In the genomic region with DNA sequence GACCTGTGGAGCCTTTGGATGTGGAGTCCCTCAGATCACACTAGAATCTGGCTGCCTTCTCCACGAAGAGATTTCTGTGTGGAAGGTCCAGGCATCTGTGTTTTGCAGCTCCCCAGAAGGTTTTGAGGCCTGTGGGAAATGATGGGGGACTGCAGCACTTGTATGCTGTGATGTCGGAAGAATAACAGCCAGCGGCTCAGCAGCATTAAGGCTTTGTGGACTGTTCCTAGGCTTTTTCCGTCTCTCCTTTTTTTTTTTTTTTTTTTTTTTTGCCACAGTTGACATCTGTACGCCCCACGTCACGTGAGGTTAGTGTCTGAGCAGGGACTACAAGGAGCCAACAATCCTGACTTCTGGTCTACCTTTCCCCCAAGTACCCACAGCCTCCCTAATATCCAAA, we compare ENCODE assay signal across 25 cellular contexts.
"Had no signal": no experiment of that assay in that cellular context is flagged by ENCODE, and none has a peak within 500 bp of the region (broad histone marks: within the 10 kb centered on the region; RNA-seq: fewer than 3 reads in every experiment).

No MANE protein-coding gene starts in this region.

- H3K4me3 Mint-ChIP-seq: activated CD4-positive, alpha-beta T cell treated with anti-CD3 and anti-CD28 coated beads for 36 hours; activated naive CD4-positive, alpha-beta T cell treated with anti-CD3 and anti-CD28 coated beads, Interleukin-2, amount 10 ng/mL, durations not matched to agents 7 days and 5 days; activated naive CD8-positive, alpha-beta T cell treated with anti-CD3 and anti-CD28 coated beads, Interleukin-2, amount 10 ng/mL, durations not matched to agents 7 days and 5 days; activated T-helper 1 cell treated with anti-CD3 and anti-CD28 coated beads, Interleukin-12 subunit alpha, Interleukin-12 subunit beta, Interleukin-2, Interleukin-4 antibody, amounts not matched to agents 30 ng/mL and 10 ng/mL and 1 ng/mL, durations not matched to agents 14 hours and 24 hours and 36 hours; central memory CD8-positive, alpha-beta T cell; nephron; T-helper 2 cell treated with Interferon-gamma antibody and Interleukin-4, amounts not matched to agents 5 μg/mL and 100 μg/mL, for 36 hours had no signal

- H3K27ac ChIP-seq: breast epithelium, epithelial cell of prostate, gastrocnemius medialis, left ventricle myocardium inferior, ovary, right lobe of liver, thyroid gland had no signal

- H3K27me3 ChIP-seq: breast epithelium, gastrocnemius medialis, ovary, right lobe of liver, thyroid gland had no signal

- H3K27ac Mint-ChIP-seq: activated CD4-positive, alpha-beta T cell treated with anti-CD3 and anti-CD28 coated beads for 36 hours; activated naive CD4-positive, alpha-beta T cell treated with anti-CD3 and anti-CD28 coated beads, Interleukin-2, amount 10 ng/mL, durations not matched to agents 7 days and 5 days; activated naive CD8-positive, alpha-beta T cell treated with anti-CD3 and anti-CD28 coated beads, Interleukin-2, amount 10 ng/mL, durations not matched to agents 7 days and 5 days; activated T-helper 1 cell treated with anti-CD3 and anti-CD28 coated beads, Interleukin-12 subunit alpha, Interleukin-12 subunit beta, Interleukin-2, Interleukin-4 antibody, amounts not matched to agents 30 ng/mL and 10 ng/mL and 1 ng/mL, durations not matched to agents 14 hours and 24 hours and 36 hours; nephron; progenitor cell of endocrine pancreas; T-helper 2 cell treated with Interferon-gamma antibody and Interleukin-4, amounts not matched to agents 5 μg/mL and 100 μg/mL, for 36 hours had no signal

- H3K9me3 ChIP-seq: ovary, right lobe of liver, thyroid gland had no signal

- H3K4me1 Mint-ChIP-seq: central memory CD8-positive, alpha-beta T cell had no signal

- DNase-seq: activated CD4-positive, alpha-beta T cell treated with anti-CD3 and anti-CD28 coated beads for 36 hours; activated CD4-positive, CD25-positive, alpha-beta regulatory T cell; activated gamma-delta T cell; activated naive CD4-positive, alpha-beta T cell treated with anti-CD3 and anti-CD28 coated beads, Interleukin-2, amount 10 ng/mL, durations not matched to agents 7 days and 5 days; activated naive CD8-positive, alpha-beta T cell treated with anti-CD3 and anti-CD28 coated beads, Interleukin-2, amount 10 ng/mL, durations not matched to agents 7 days and 5 days; activated T-cell treated with anti-CD3 and anti-CD28 coated beads, Interleukin-2, amount 50 U/mL, for 1 hour; amniotic stem cell; dermis blood vessel endothelial cell; effector CD8-positive, alpha-beta T cell; gastrocnemius medialis; glutamatergic neuron; left ventricle myocardium inferior; ovary; right lobe of liver; stimulated activated CD4-positive, alpha-beta T cell treated with anti-CD3 and anti-CD28 coated beads, Interleukin-4, amount 100 ng/mL, for 1 hour; stimulated activated naive CD8-positive, alpha-beta T cell treated with anti-CD3 and anti-CD28 coated beads, Interleukin-15, Interleukin-2, amounts not matched to agents 100 U/mL and 50 U/mL, for 24 hours; T-helper 1 cell; thyroid gland had no signal

- ATAC-seq: activated CD4-positive, alpha-beta T cell treated with anti-CD3 and anti-CD28 coated beads for 36 hours; gastrocnemius medialis; right lobe of liver; stimulated activated naive CD8-positive, alpha-beta T cell treated with anti-CD3 and anti-CD28 coated beads, Interleukin-15, Interleukin-2, amounts not matched to agents 100 U/mL and 50 U/mL, for 24 hours had no signal

- H3K4me3 ChIP-seq: breast epithelium, gastrocnemius medialis, left ventricle myocardium inferior, ovary, right lobe of liver, thyroid gland had no signal

- H3K4me1 ChIP-seq: breast epithelium, left ventricle myocardium inferior, right lobe of liver, thyroid gland had no signal

- H3K36me3 ChIP-seq: breast epithelium, gastrocnemius medialis, left ventricle myocardium inferior, ovary, right lobe of liver, thyroid gland had no signal

- H3K27me3 Mint-ChIP-seq: activated CD4-positive, alpha-beta T cell treated with anti-CD3 and anti-CD28 coated beads for 36 hours; activated naive CD4-positive, alpha-beta T cell treated with anti-CD3 and anti-CD28 coated beads, Interleukin-2, amount 10 ng/mL, durations not matched to agents 7 days and 5 days; activated naive CD8-positive, alpha-beta T cell treated with anti-CD3 and anti-CD28 coated beads, Interleukin-2, amount 10 ng/mL, durations not matched to agents 7 days and 5 days; central memory CD8-positive, alpha-beta T cell; progenitor cell of endocrine pancreas had no signal
